7 cellular contexts compared by ENCODE assay signal in the genomic region with DNA sequence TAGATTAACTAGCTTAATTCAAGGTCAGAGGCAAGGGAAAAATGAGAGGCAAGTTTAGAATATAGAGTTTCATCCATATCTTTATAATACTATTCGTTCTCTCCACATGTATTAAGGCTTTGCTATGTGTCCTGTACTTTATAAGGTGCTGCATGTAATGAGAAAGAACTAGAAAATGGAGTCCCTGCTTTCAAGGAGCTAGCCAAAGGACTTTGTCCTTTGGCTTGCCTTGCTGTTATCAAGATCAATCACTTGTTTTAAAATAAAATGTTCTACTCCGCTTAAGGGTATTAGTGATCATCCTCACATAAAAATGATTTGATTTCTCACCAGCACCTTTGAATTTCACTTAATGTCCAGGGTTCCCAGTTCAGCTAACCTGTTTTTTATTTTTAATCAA.
"Had no signal": no experiment of that assay in that cellular context is flagged by ENCODE, and none has a peak within 500 bp of the region (broad histone marks: within the 10 kb centered on the region; RNA-seq: fewer than 3 reads in every experiment).

No MANE protein-coding gene starts in this region.

- H3K36me3 Mint-ChIP-seq: IgD-negative memory B cell had no signal

- FAIRE-seq: HTR-8/SVneo, K562 had no signal

- H3K4me3 ChIP-seq: K562 had no signal

- ATAC-seq: K562 had no signal

- H3K9me3 Mint-ChIP-seq: IgD-negative memory B cell had no signal

- H3K27ac Mint-ChIP-seq: IgD-negative memory B cell had no signal

- H3K4me3 Mint-ChIP-seq: IgD-negative memory B cell had no signal

- H3K4me1 Mint-ChIP-seq: IgD-negative memory B cell had no signal

- DNase-seq: IMR-90, KBM-7, KG1 had no signal

- H3K27ac ChIP-seq: HL-60 had no signal
